Comparison of ENCODE assay signal across 9 cellular contexts in the genomic region with DNA sequence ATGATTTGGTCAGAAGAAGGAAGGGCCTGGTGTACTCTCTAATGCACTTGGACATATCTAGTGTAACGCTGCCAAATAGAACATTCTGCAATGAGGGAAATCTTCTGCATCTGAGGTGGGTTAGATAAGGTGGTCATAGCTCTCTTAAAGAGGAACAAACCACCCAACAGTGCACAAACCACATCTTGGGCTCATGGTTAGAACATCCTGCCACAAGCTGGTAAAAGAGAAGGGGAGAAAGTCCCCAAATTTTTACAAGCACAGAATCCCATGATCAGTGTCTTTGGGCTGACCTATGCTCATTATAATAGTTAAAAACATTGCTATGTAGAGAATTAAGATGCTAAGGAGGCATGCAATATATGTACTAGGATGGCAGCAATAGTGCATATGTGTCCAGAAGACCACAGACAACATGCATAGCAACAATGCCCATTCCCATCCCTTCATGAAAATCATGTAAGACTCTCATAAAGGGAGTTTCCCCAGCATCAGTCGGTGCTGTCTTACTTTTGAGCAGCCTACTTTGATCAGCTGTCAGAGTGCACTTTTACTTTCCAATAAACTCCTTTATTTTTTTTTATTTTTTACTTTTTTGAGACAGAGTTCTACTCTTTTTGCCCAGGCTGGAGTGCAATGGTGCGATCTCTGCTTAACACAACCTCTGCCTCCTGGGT.
DNase-seq lines count a peak whose midpoint lies in the region; ATAC-seq, FAIRE-seq and TF ChIP-seq lines count a peak whose summit lies in the region.
"Had no signal": no experiment of that assay in that cellular context is flagged by ENCODE, and none has a peak within 500 bp of the region (broad histone marks: within the 10 kb centered on the region; RNA-seq: fewer than 3 reads in every experiment).

No MANE protein-coding gene starts in this region.

- H3K27me3 Mint-ChIP-seq in natural killer cell (ENCODE audit: low read depth in 2 of 2), result no peaks in the 10 kb centered on the region

- no peak overlapping the region for H3K4me3 ChIP-seq in Jurkat, Clone E6-1 (ENCODE audit: low read length)
- H3K4me3 ChIP-seq in foreskin fibroblast (ENCODE audit: low read depth in 1 of 2, low read length in 2 of 2), result no peak overlapping the region
- no peak overlapping the region for H3K4me3 ChIP-seq in coronary artery
- H3K4me3 ChIP-seq: esophagus muscularis mucosa had no signal

- peak; percentile 85 for ATAC-seq in HG02610 (IDR thresholded peaks at IDR 0.05; ENCODE audit: unreplicated experiment)
- ATAC-seq in natural killer cell, result peak in 2 of 3 donors; percentile 57 to 87

- peaks cover 0 to 4% of the 10 kb centered on the region in 2 donors for H3K4me1 Mint-ChIP-seq in natural killer cell

- no peak overlapping the region for H3K27ac ChIP-seq in coronary artery
- H3K27ac ChIP-seq: esophagus muscularis mucosa had no signal

- no peaks in the 10 kb centered on the region for H3K9me3 Mint-ChIP-seq in natural killer cell

- no peak for DNase-seq in GM19239 (ENCODE audit: insufficient read length, low spot score)
- DNase-seq in Jurkat, Clone E6-1 (ENCODE audit: low read depth, low spot score), result peak; percentile 77
- DNase-seq in natural killer cell, result no peak
- no peak for DNase-seq in foreskin fibroblast
- DNase-seq in coronary artery (ENCODE audit: low spot score), result no peak
- no peak for DNase-seq in activated T-cell treated with anti-CD3 and anti-CD28 coated beads, Interleukin-2, amount 50 U/mL, for 1 hour
- DNase-seq: occipital lobe had no signal

- no peak overlapping the region for H3K4me3 Mint-ChIP-seq in natural killer cell

- FAIRE-seq in GM19239 (lab: Jason Lieb, UNC), result peak; percentile 40

- no peak overlapping the region for H3K27ac Mint-ChIP-seq in natural killer cell

- TF ChIP-seq CTCF in natural killer cell (IDR thresholded peaks at IDR 0.05) (no peak), foreskin fibroblast (IDR thresholded peaks at IDR 0.05; ENCODE audit: low read depth, low read length) (no peak), coronary artery (IDR thresholded peaks at IDR 0.05) (no peak)

- H3K36me3 Mint-ChIP-seq in natural killer cell, result no peaks in the 10 kb centered on the region

- intact Hi-C loops in natural killer cell (cut with micrococcal nuclease), result no loop called here
